Comparison of ENCODE assay signal across 1 cellular context in the genomic region with DNA sequence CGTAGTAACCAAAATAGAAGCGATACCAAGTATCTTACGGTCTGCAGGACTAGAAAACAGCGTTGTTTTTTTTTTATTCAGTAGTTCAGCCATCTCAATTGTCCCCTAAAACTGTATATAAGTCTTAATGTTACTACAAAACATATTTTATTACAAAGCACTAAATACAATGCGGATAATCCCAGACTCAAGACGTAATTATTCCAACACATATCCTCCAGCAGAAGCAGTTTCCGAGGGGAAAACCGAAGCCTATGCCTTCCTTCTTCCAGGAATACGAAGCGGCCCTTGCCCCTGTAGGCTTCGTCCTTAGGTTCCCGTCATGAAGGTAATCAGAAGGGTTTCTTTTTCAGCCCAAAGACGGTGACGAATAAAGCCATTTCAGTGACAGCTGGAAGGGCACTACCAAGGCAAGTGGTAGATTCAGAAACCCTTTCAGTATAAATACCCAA.
TF ChIP-seq lines count a peak whose summit lies in the region.

No MANE protein-coding gene starts in this region.

TF ChIP-seq in H1, 55 proteins besides CTCF, POLR2A, EP300 and RAD21:
- TF ChIP-seq MAFK (IDR thresholded peaks at IDR 0.05; ENCODE audit: low read depth, low read length) (peak; percentile 94), NANOG (IDR thresholded peaks at IDR 0.05; ENCODE audit: insufficient read depth, low read depth, low read length, poor library complexity, severe bottlenecking) (no peak), CHD7 (IDR thresholded peaks at IDR 0.05; ENCODE audit: insufficient replicate concordance, low read length) (peak; percentile 100), NRF1 (IDR thresholded peaks at IDR 0.05; ENCODE audit: low read depth, low read length) (no peak), YY1 (IDR thresholded peaks at IDR 0.05; ENCODE audit: low read depth, low read length) (no peak), SIRT6 (IDR thresholded peaks at IDR 0.05; ENCODE audit: low read length) (no peak), SIX5 (IDR thresholded peaks at IDR 0.05; ENCODE audit: low read depth, low read length) (no peak), FOSL1 (IDR thresholded peaks at IDR 0.05; ENCODE audit: insufficient read depth, low read depth, low read length) (no peak), TCF12 (IDR thresholded peaks at IDR 0.05; ENCODE audit: low read depth, low read length) (no peak), EGR1 (IDR thresholded peaks at IDR 0.05; ENCODE audit: borderline replicate concordance, low read depth, low read length) (no peak), KDM4A (IDR thresholded peaks at IDR 0.05; ENCODE audit: low read depth, low read length, severe bottlenecking) (no peak), CBX8 (IDR thresholded peaks at IDR 0.05; ENCODE audit: borderline replicate concordance, low read depth, low read length) (no peak), KDM5A (IDR thresholded peaks at IDR 0.05; ENCODE audit: low read length) (no peak), ASH2L (IDR thresholded peaks at IDR 0.05; ENCODE audit: low read length) (peak; percentile 54), SUZ12 (IDR thresholded peaks at IDR 0.05; ENCODE audit: low read length) (no peak), RXRA (IDR thresholded peaks at IDR 0.05; ENCODE audit: insufficient read depth, low read depth, low read length) (no peak), PHF8 (conservative IDR thresholded peaks at IDR 0.05; ENCODE audit: low read depth, low read length) (no peak), SP2 (IDR thresholded peaks at IDR 0.05; ENCODE audit: low read length) (no peak), SRF (IDR thresholded peaks at IDR 0.05; ENCODE audit: low read depth, low read length) (no peak), SIN3A (conservative IDR thresholded peaks at IDR 0.05 in 1 of 2, IDR thresholded peaks at IDR 0.05 in 1 of 2; ENCODE audit: low read depth in 1 of 2, low read length in 2 of 2) (peak in 1 of 2 experiments; percentile 50; a peak in 1 of 4 replicates), BACH1 (IDR thresholded peaks at IDR 0.05; ENCODE audit: low read length) (no peak), CTBP2 (IDR thresholded peaks at IDR 0.05; ENCODE audit: borderline replicate concordance, insufficient read depth, insufficient read length, low read length) (no peak)
- TF ChIP-seq, protein P1, sequence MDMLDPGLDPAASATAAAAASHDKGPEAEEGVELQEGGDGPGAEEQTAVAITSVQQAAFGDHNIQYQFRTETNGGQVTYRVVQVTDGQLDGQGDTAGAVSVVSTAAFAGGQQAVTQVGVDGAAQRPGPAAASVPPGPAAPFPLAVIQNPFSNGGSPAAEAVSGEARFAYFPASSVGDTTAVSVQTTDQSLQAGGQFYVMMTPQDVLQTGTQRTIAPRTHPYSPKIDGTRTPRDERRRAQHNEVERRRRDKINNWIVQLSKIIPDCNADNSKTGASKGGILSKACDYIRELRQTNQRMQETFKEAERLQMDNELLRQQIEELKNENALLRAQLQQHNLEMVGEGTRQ (IDR thresholded peaks at IDR 0.05; ENCODE audit: low read length), result no peak
